Comparison of ENCODE assay signal across 1 cellular context in the genomic region with DNA sequence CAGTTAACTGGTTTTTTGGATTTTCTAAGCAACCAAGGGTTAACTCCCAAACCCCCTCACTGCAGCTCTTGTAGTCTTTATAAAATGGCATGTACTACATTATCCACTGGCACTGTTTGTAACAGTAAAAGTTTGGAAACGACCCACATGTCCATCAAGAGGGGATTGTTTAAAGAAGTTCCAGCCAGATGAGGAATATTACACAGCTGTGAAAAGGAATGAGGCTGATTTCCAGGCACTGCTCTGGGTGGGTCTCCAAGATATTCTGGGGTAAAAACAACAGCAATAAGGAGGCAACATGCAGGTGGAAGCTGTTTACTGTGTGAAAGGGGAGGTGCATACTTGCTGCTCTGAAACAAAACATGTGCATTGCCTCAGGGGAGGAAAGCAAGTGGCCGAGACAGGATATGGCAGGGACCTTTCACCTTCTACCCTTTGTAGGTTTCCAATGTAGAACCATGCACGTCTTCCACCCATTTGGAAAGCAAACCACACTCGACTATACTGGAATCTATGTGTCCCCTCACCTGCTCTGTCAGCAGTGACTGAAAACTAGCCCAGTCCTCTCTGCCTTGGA.
A peak's percentile ranks its signal among the peaks of the same experiment; 100 is the strongest.
TF ChIP-seq lines count a peak whose summit lies in the region.

No MANE protein-coding gene starts in this region.

TF ChIP-seq in H1, 55 proteins besides CTCF, POLR2A, EP300 and RAD21:
- TF ChIP-seq KDM1A (IDR thresholded peaks at IDR 0.05; ENCODE audit: borderline replicate concordance, low read length) (peak; percentile 28; the same call in 1 of the 2 replicates), TEAD4 (IDR thresholded peaks at IDR 0.05; ENCODE audit: low read depth, low read length) (no peak)
